In genomic region chr7:36507868-36508440, GRCh38 we compare ENCODE assay signal across 24 cellular contexts.
DNase-seq lines count a peak whose midpoint lies in the region; ATAC-seq and TF ChIP-seq lines count a peak whose summit lies in the region.
"Had no signal": no experiment of that assay in that cellular context is flagged by ENCODE, and none has a peak within 500 bp of the region (broad histone marks: within the 10 kb centered on the region; RNA-seq: fewer than 3 reads in every experiment).

No MANE protein-coding gene starts in this region.

- H3K9me2 ChIP-seq in SK-N-SH = no peaks in the 10 kb centered on the region

- TF ChIP-seq RAD21 in SK-N-SH (IDR thresholded peaks at IDR 0.05; ENCODE audit: low read length) = no peak

- H3K4me1 ChIP-seq in SK-N-SH (ENCODE audit: control insufficient read depth in 1 of 2, insufficient read depth in 2 of 2, low read depth in 1 of 2, low read length in 1 of 2) (peaks cover 0 to 9% of the 10 kb centered on the region in 2 experiments; a peak in 1 of 4 replicates), esophagus muscularis mucosa (peaks cover 0 to 9% (median 0%) of the 10 kb centered on the region in 4 donors), neural progenitor cell (peaks cover 13% of the 10 kb centered on the region), Peyer's patch (no peaks in the 10 kb centered on the region)
- H3K4me1 ChIP-seq: BLaER1 treated with 17β-estradiol and CSF1 and Interleukin-3, amounts not matched to agents 10 nM and 100 nM had no signal

- H3K4me3 ChIP-seq in SK-N-SH (ENCODE audit: low read depth in 2 of 2, low read length in 1 of 2) (no peak overlapping the region), esophagus muscularis mucosa (no peak overlapping the region), neural progenitor cell (no peak overlapping the region), Peyer's patch (no peak overlapping the region)
- H3K4me3 ChIP-seq: A549; BLaER1 treated with 17β-estradiol and CSF1 and Interleukin-3, amounts not matched to agents 10 nM and 100 nM; GM23338; MG63; SJSA1 had no signal

- no peak for TF ChIP-seq CTCF in SK-N-SH (IDR thresholded peaks at IDR 0.05)
- no peak for TF ChIP-seq CTCF in esophagus muscularis mucosa (IDR thresholded peaks at IDR 0.05)
- TF ChIP-seq CTCF in neural progenitor cell (IDR thresholded peaks at IDR 0.05) = no peak
- no peak for TF ChIP-seq CTCF in Peyer's patch (IDR thresholded peaks at IDR 0.05)

- POLR2A ChIA-PET in SK-N-SH (lab: Yijun Ruan, JAX) = no interaction called here
- POLR2A ChIA-PET in activated CD4-positive, alpha-beta memory T cell treated with anti-CD3 and anti-CD28 coated beads for 36 hours (lab: Charles Lee) = no interaction called here

- H3K36me3 ChIP-seq in SK-N-SH (replicated peaks in 1 of 2; ENCODE audit: control insufficient read depth in 1 of 2, insufficient read depth in 2 of 2, low read length in 1 of 2) (no peaks in the 10 kb centered on the region), esophagus muscularis mucosa (no peaks in the 10 kb centered on the region), neural progenitor cell (no peaks in the 10 kb centered on the region), Peyer's patch (no peaks in the 10 kb centered on the region)
- H3K36me3 ChIP-seq: BLaER1 treated with 17β-estradiol and CSF1 and Interleukin-3, amounts not matched to agents 10 nM and 100 nM; MG63; SJSA1 had no signal

- peak; percentile 89 for DNase-seq in NCI-H82 (lab: John Stamatoyannopoulos, UW)
- DNase-seq in SK-N-SH = peak; percentile 57
- peak; percentile 91 for DNase-seq in esophagus muscularis mucosa (ENCODE audit: extremely low spot score)
- no peak for DNase-seq in neural progenitor cell (ENCODE audit: low spot score)
- DNase-seq in activated CD4-positive, alpha-beta memory T cell treated with anti-CD3 and anti-CD28 coated beads for 36 hours = no peak
- DNase-seq in Peyer's patch = no peak
- DNase-seq: AML-193; CD4-positive, alpha-beta T cell; COR-L47; DMS53; H9; IMR-90; KG1; MG63; NCI-H1930; NCI-H2107; NCI-H526 treated with DMSO at 0.1 percent for 48 hours; Right ventricle myocardium superior had no signal

- intact Hi-C loops in esophagus muscularis mucosa (cut with DNase I) = no loop called here
- intact Hi-C loops in activated CD4-positive, alpha-beta memory T cell treated with anti-CD3 and anti-CD28 coated beads for 36 hours (cut with micrococcal nuclease) = no loop called here

- H3K9me3 ChIP-seq in SK-N-SH (no peaks in the 10 kb centered on the region), esophagus muscularis mucosa (no peaks in the 10 kb centered on the region), neural progenitor cell (ENCODE audit: low read depth) (no peaks in the 10 kb centered on the region), Peyer's patch (no peaks in the 10 kb centered on the region)
- H3K9me3 ChIP-seq: A549, MG63, SJSA1 had no signal

- ATAC-seq in GM21447 (IDR thresholded peaks at IDR 0.05; ENCODE audit: unreplicated experiment) (no peak), HG02571 (IDR thresholded peaks at IDR 0.05; ENCODE audit: unreplicated experiment) (no peak)
- ATAC-seq: GM23338 had no signal

- H3K27me3 Mint-ChIP-seq in neural progenitor cell (ENCODE audit: insufficient read depth, low read depth) = peaks cover 6% of the 10 kb centered on the region
- H3K27me3 Mint-ChIP-seq in activated CD4-positive, alpha-beta memory T cell treated with anti-CD3 and anti-CD28 coated beads for 36 hours = no peaks in the 10 kb centered on the region
- H3K27me3 Mint-ChIP-seq: CD4-positive, alpha-beta T cell had no signal

- H3K9ac ChIP-seq in SK-N-SH (no peak overlapping the region), neural progenitor cell (no peak overlapping the region)
- H3K9ac ChIP-seq: BLaER1 treated with 17β-estradiol and CSF1 and Interleukin-3, amounts not matched to agents 10 nM and 100 nM had no signal

- H3K4me1 Mint-ChIP-seq in neural progenitor cell = peaks cover 6% of the 10 kb centered on the region
- H3K4me1 Mint-ChIP-seq in activated CD4-positive, alpha-beta memory T cell treated with anti-CD3 and anti-CD28 coated beads for 36 hours (ENCODE audit: low read depth) = no peaks in the 10 kb centered on the region

- no peak overlapping the region for H3K4me3 Mint-ChIP-seq in neural progenitor cell
- no peak overlapping the region for H3K4me3 Mint-ChIP-seq in activated CD4-positive, alpha-beta memory T cell treated with anti-CD3 and anti-CD28 coated beads for 36 hours
- H3K4me3 Mint-ChIP-seq: CD4-positive, alpha-beta T cell; GM23338; H9 had no signal

- peak in 1 of 2 experiments; percentile 74; a peak in 2 of 4 replicates for TF ChIP-seq EP300 in SK-N-SH (IDR thresholded peaks at IDR 0.05; ENCODE audit: borderline replicate concordance in 1 of 2, low read depth in 1 of 2, low read length in 1 of 2)
- no peak for TF ChIP-seq EP300 in esophagus muscularis mucosa (IDR thresholded peaks at IDR 0.05)

- H2AFZ ChIP-seq in SK-N-SH (ENCODE audit: low read depth) (no peak overlapping the region), neural progenitor cell (replicated peaks) (no peak overlapping the region)
- H2AFZ ChIP-seq: GM23338 had no signal

- H3K27me3 ChIP-seq in SK-N-SH (ENCODE audit: insufficient read depth) = no peaks in the 10 kb centered on the region; the same call in 1 of the 2 replicates
- H3K27me3 ChIP-seq in esophagus muscularis mucosa = no peaks in the 10 kb centered on the region
- H3K27me3 ChIP-seq in neural progenitor cell = no peaks in the 10 kb centered on the region
- H3K27me3 ChIP-seq in Peyer's patch = no peaks in the 10 kb centered on the region
- H3K27me3 ChIP-seq: BLaER1 treated with 17β-estradiol and CSF1 and Interleukin-3, amounts not matched to agents 10 nM and 100 nM; MG63; SJSA1 had no signal

- H3K79me2 ChIP-seq in SK-N-SH (ENCODE audit: insufficient read depth) (no peaks in the 10 kb centered on the region), neural progenitor cell (ENCODE audit: low read depth) (no peaks in the 10 kb centered on the region)

- WGBS in SK-N-SH (ENCODE audit: low lambda C conversion rate) = 37% methylated on average over 5 of the region's 5 CpGs
- 70% methylated on average over 5 of the region's 5 CpGs for WGBS in esophagus muscularis mucosa

- H3K9me3 Mint-ChIP-seq in neural progenitor cell = peaks cover 3% of the 10 kb centered on the region
- no peaks in the 10 kb centered on the region for H3K9me3 Mint-ChIP-seq in activated CD4-positive, alpha-beta memory T cell treated with anti-CD3 and anti-CD28 coated beads for 36 hours

- H3K27ac ChIP-seq in SK-N-SH (ENCODE audit: low read depth in 2 of 2, low read length in 1 of 2) = peak overlapping the region in 1 of 2 experiments; percentile 43; a peak in 1 of 4 replicates
- H3K27ac ChIP-seq in esophagus muscularis mucosa (replicated peaks in 1 of 4) = no peak overlapping the region
- peak overlapping the region; percentile 26 for H3K27ac ChIP-seq in neural progenitor cell
- H3K27ac ChIP-seq in Peyer's patch = no peak overlapping the region
- H3K27ac ChIP-seq: BLaER1 treated with 17β-estradiol and CSF1 and Interleukin-3, amounts not matched to agents 10 nM and 100 nM had no signal

- no peaks in the 10 kb centered on the region for H3K36me3 Mint-ChIP-seq in neural progenitor cell
- H3K36me3 Mint-ChIP-seq in activated CD4-positive, alpha-beta memory T cell treated with anti-CD3 and anti-CD28 coated beads for 36 hours = no peaks in the 10 kb centered on the region

- H3K4me2 ChIP-seq in SK-N-SH (no peak overlapping the region), neural progenitor cell (no peak overlapping the region)
- H3K4me2 ChIP-seq: BLaER1 treated with 17β-estradiol and CSF1 and Interleukin-3, amounts not matched to agents 10 nM and 100 nM; GM23338 had no signal

- H3K27ac Mint-ChIP-seq in neural progenitor cell = peak overlapping the region; percentile 30
- H3K27ac Mint-ChIP-seq in activated CD4-positive, alpha-beta memory T cell treated with anti-CD3 and anti-CD28 coated beads for 36 hours = no peak overlapping the region
- H3K27ac Mint-ChIP-seq: CD4-positive, alpha-beta T cell; GM23338; H9 had no signal

- H3F3A ChIP-seq in SK-N-SH (replicated peaks; ENCODE audit: insufficient read depth) (no peaks in the 10 kb centered on the region), neural progenitor cell (ENCODE audit: low read depth) (peaks cover 10% of the 10 kb centered on the region)

- H4K20me1 ChIP-seq in SK-N-SH (ENCODE audit: insufficient read depth) (no peaks in the 10 kb centered on the region), neural progenitor cell (ENCODE audit: low read depth) (no peaks in the 10 kb centered on the region)
- H4K20me1 ChIP-seq: BLaER1 treated with 17β-estradiol and CSF1 and Interleukin-3, amounts not matched to agents 10 nM and 100 nM had no signal

- CTCF ChIA-PET in SK-N-SH (lab: Yijun Ruan, JAX) = interaction anchor here (0.8 to 4.1 kb wide), 8 partner anchors 9 to 692 kb away, joined by 3 to 25 read pairs (median 6); no protein-coding TSS in a partner anchor
- CTCF ChIA-PET in activated CD4-positive, alpha-beta memory T cell treated with anti-CD3 and anti-CD28 coated beads for 36 hours (lab: Charles Lee) = interaction anchor here (1.0 to 1.5 kb wide), 3 partner anchors 20 to 163 kb away, joined by 4 to 5 read pairs (median 4); no protein-coding TSS in a partner anchor

- TF ChIP-seq POLR2A in esophagus muscularis mucosa (IDR thresholded peaks at IDR 0.05; ENCODE audit: low read depth) (no peak), Peyer's patch (IDR thresholded peaks at IDR 0.05) (no peak)

TF ChIP-seq in SK-N-SH, 30 proteins besides CTCF, POLR2A, EP300 and RAD21 (continues in another document):
- no peak for TF ChIP-seq EZH2phosphoT487 (IDR thresholded peaks at IDR 0.05; ENCODE audit: borderline replicate concordance, low read depth)
- TF ChIP-seq NFIC (IDR thresholded peaks at IDR 0.05; ENCODE audit: borderline replicate concordance) = no peak
- peak; percentile 38; the same call in 1 of the 2 replicates for TF ChIP-seq GATA2 (CRISPR knock-in tag; IDR thresholded peaks at IDR 0.05)
- no peak for TF ChIP-seq JUND (IDR thresholded peaks at IDR 0.05)
- TF ChIP-seq CHD2 (IDR thresholded peaks at IDR 0.05; ENCODE audit: low read length, partially characterized antibody) = no peak
- no peak for TF ChIP-seq YY1 (IDR thresholded peaks at IDR 0.05; ENCODE audit: low read depth)
- no peak for TF ChIP-seq SMC3 (IDR thresholded peaks at IDR 0.05; ENCODE audit: low read depth, low read length)
- peak; percentile 80 for TF ChIP-seq RCOR1 (IDR thresholded peaks at IDR 0.05; ENCODE audit: low read length)

Comparison
In these comparisons a context has a peak if more than half of its experiments do, and no peak if none do; other contexts are left out.
1. DNase-seq: peak in NCI-H82 (single experiment), SK-N-SH (single experiment) and esophagus muscularis mucosa (single experiment); none in neural progenitor cell (single experiment), activated CD4-positive, alpha-beta memory T cell treated with anti-CD3 and anti-CD28 coated beads for 36 hours (single experiment) and Peyer's patch (0 of 3).